1 cellular context compared by ENCODE assay signal in genomic region chr1:94737124-94737998, GRCh38.
A peak's percentile ranks its signal among the peaks of the same experiment; 100 is the strongest.
TF ChIP-seq lines count a peak whose summit lies in the region.

No MANE protein-coding gene starts in this region.

TF ChIP-seq in HEK293, 187 proteins besides CTCF, POLR2A, EP300 and RAD21 (continued from another document):
- TF ChIP-seq REST (tag by site-specific recombination; IDR thresholded peaks at IDR 0.05) (no peak), ZNF423 (tag by site-specific recombination; IDR thresholded peaks at IDR 0.05) (no peak), ZBTB17 (tag by site-specific recombination; IDR thresholded peaks at IDR 0.05) (peak; percentile 48), GLIS1 (tag by site-specific recombination; IDR thresholded peaks at IDR 0.05) (peak; percentile 69), ZBTB20 (tag by site-specific recombination; IDR thresholded peaks at IDR 0.05) (no peak), ZNF558 (tag by site-specific recombination; IDR thresholded peaks at IDR 0.05) (no peak), KLF10 (tag by site-specific recombination; IDR thresholded peaks at IDR 0.05) (no peak), ZNF629 (tag by site-specific recombination; IDR thresholded peaks at IDR 0.05) (0 out of 2 replicates have a peak, but pooled peaks have one; percentile 19)
